9 cellular contexts compared by ENCODE assay signal in genomic region chr16:67943619-67944503, GRCh38. TPM values are rescaled to one million over a fixed set of nuclear protein-coding genes. Genes with fewer than 3 reads are reported as not detected.
A peak's percentile ranks its signal among the peaks of the same experiment; 100 is the strongest.
DNase-seq lines count a peak whose midpoint lies in the region; ATAC-seq and TF ChIP-seq lines count a peak whose summit lies in the region.
"Had no signal": no experiment of that assay in that cellular context is flagged by ENCODE, and none has a peak within 500 bp of the region (broad histone marks: within the 10 kb centered on the region; RNA-seq: fewer than 3 reads in every experiment).

TSS of gene LCAT (minus strand) at chr16:67944120. CDS start at chr16:67944101, 19 bp downstream.

- in situ Hi-C loops in astrocyte of the spinal cord (cut with HindIII; ENCODE audit: low sequenced_read_pairs), result no loop called here

- no peak for TF ChIP-seq CTCF in astrocyte of the spinal cord (IDR thresholded peaks at IDR 0.05; ENCODE audit: low read depth, low read length)

- ATAC-seq in HG02970 (IDR thresholded peaks at IDR 0.05; ENCODE audit: low FRiP score, unreplicated experiment), result no peak

- no peaks in the 10 kb centered on the region for H3K27me3 ChIP-seq in skeletal muscle satellite cell (ENCODE audit: control insufficient read depth, insufficient read depth, low read length)

- DNase-seq in M059J (ENCODE audit: low read depth) (peak; percentile 8), astrocyte of the spinal cord (ENCODE audit: low read depth, low spot score) (peak; percentile 66), inferior parietal cortex (ENCODE audit: extremely low spot score) (peak; percentile 47), SIG-M5 treated with dmso at 0.1 percent for 504 hours (lab: John Stamatoyannopoulos, UW; ENCODE audit: unreplicated experiment) (no peak), RKO (ENCODE audit: low spot score) (no peak), NCI-H1417 (lab: John Stamatoyannopoulos, UW) (no peak)
- DNase-seq: RPMI8226 had no signal

- peak within 1 kb of the TSS; percentile 54 for H3K9ac ChIP-seq in skeletal muscle satellite cell (ENCODE audit: low read depth, low read length)

- H3K4me3 ChIP-seq in astrocyte of the spinal cord (ENCODE audit: low read depth, low read length) (no peak within 1 kb of the TSS), skeletal muscle satellite cell (ENCODE audit: low read length) (no peak within 1 kb of the TSS)

- H3K4me1 ChIP-seq in skeletal muscle satellite cell (ENCODE audit: control insufficient read depth, insufficient read depth, low read length), result peaks cover 23% of the 10 kb centered on the region

- H3K4me2 ChIP-seq in skeletal muscle satellite cell (ENCODE audit: low read length), result no peak within 1 kb of the TSS

- peaks cover 95% of the 10 kb centered on the region for H3K36me3 ChIP-seq in skeletal muscle satellite cell (ENCODE audit: insufficient read depth, low read length)

- no peaks in the 10 kb centered on the region for H3K9me3 ChIP-seq in skeletal muscle satellite cell (replicated peaks; ENCODE audit: low read length)

RNA-seq across cellular contexts. Expression of gene LCAT, which starts in this region (rescaled TPM):
- total RNA-seq in M059J (2014; rRNA removed; shearing (Covaris generic)), result 4.6 and 5.2 TPM in 2 replicates
- total RNA-seq in skeletal muscle satellite cell (2012; rRNA removed), result 4.8 and 10.6 TPM in 2 replicates

Comparison
In these comparisons a context has a peak if more than half of its experiments do, and no peak if none do; other contexts are left out.
1. DNase-seq: peak in M059J (single experiment), astrocyte of the spinal cord (single experiment) and inferior parietal cortex (single experiment); none in SIG-M5 treated with dmso at 0.1 percent for 504 hours (single experiment), RKO (single experiment) and NCI-H1417 (0 of 3).